Comparison of ENCODE assay signal across 22 cellular contexts in genomic region chr9:20815923-20816703, GRCh38.
"Had no signal": no experiment of that assay in that cellular context is flagged by ENCODE, and none has a peak within 500 bp of the region (broad histone marks: within the 10 kb centered on the region; RNA-seq: fewer than 3 reads in every experiment).

No MANE protein-coding gene starts in this region.

- H3K4me3 ChIP-seq: breast epithelium, colonic mucosa, dorsolateral prefrontal cortex, esophagus squamous epithelium, pancreas, psoas muscle, tibial artery had no signal

- H3K36me3 ChIP-seq: breast epithelium, colonic mucosa, esophagus squamous epithelium, pancreas had no signal

- H3K4me1 ChIP-seq: breast epithelium, colonic mucosa, pancreas, psoas muscle, tibial artery had no signal

- H3K27ac ChIP-seq: breast epithelium, colonic mucosa, dorsolateral prefrontal cortex, esophagus squamous epithelium, pancreas, psoas muscle, tibial artery had no signal

- H3K36me3 Mint-ChIP-seq: activated naive CD4-positive, alpha-beta T cell treated with anti-CD3 and anti-CD28 coated beads, Interleukin-2, amount 50 U/mL, for 72 hours had no signal

- H3K4me3 Mint-ChIP-seq: effector memory CD8-positive, alpha-beta T cell; nephron progenitor cell; stimulated activated naive CD8-positive, alpha-beta T cell treated with anti-CD3 and anti-CD28 coated beads, Interleukin-15, Interleukin-2, amounts not matched to agents 100 ng/mL and 50 ng/mL, for 24 hours; T-cell; T-helper 2 cell treated with Interferon-gamma antibody and Interleukin-4, amounts not matched to agents 5 μg/mL and 100 μg/mL, for 36 hours had no signal

- H3K27me3 Mint-ChIP-seq: effector memory CD8-positive, alpha-beta T cell; stimulated activated naive CD8-positive, alpha-beta T cell treated with anti-CD3 and anti-CD28 coated beads, Interleukin-15, Interleukin-2, amounts not matched to agents 100 ng/mL and 50 ng/mL, for 24 hours; T-cell had no signal

- H3K4me1 Mint-ChIP-seq: nephron progenitor cell, T-cell had no signal

- DNase-seq: activated gamma-delta T cell treated with Interleukin-2 at 50 U/mL for 16 hours; activated T-cell treated with anti-CD3 and anti-CD28 coated beads, Interleukin-2, amount 50 U/mL, for 1 hour; aorta; colonic mucosa; dorsolateral prefrontal cortex; effector memory CD8-positive, alpha-beta T cell; esophagus squamous epithelium; foreskin fibroblast; mammary epithelial cell; nephron progenitor cell; pancreas; psoas muscle; right cardiac atrium; stimulated activated CD4-positive, alpha-beta T cell treated with anti-CD3 and anti-CD28 coated beads, Interleukin-1b, Interleukin-23, amount 100 ng/mL, for 48 hours; T-cell; tibial artery had no signal

- H3K27me3 ChIP-seq: breast epithelium, colonic mucosa, dorsolateral prefrontal cortex, esophagus squamous epithelium, pancreas, tibial artery had no signal

- H3K9me3 ChIP-seq: breast epithelium, colonic mucosa, esophagus squamous epithelium, pancreas, psoas muscle, tibial artery had no signal

- H3K9me3 Mint-ChIP-seq: activated naive CD4-positive, alpha-beta T cell treated with anti-CD3 and anti-CD28 coated beads, Interleukin-2, amount 50 U/mL, for 72 hours; effector memory CD8-positive, alpha-beta T cell; T-cell; T-helper 2 cell treated with Interferon-gamma antibody and Interleukin-4, amounts not matched to agents 5 μg/mL and 100 μg/mL, for 36 hours had no signal

- ATAC-seq: activated naive CD4-positive, alpha-beta T cell treated with anti-CD3 and anti-CD28 coated beads, Interleukin-2, amount 50 U/mL, for 72 hours; effector memory CD8-positive, alpha-beta T cell; left lobe of liver; pancreas; psoas muscle; right cardiac atrium; T-cell had no signal

- H3K27ac Mint-ChIP-seq: activated naive CD4-positive, alpha-beta T cell treated with anti-CD3 and anti-CD28 coated beads, Interleukin-2, amount 50 U/mL, for 72 hours; nephron progenitor cell; stimulated activated naive CD8-positive, alpha-beta T cell treated with anti-CD3 and anti-CD28 coated beads, Interleukin-15, Interleukin-2, amounts not matched to agents 100 ng/mL and 50 ng/mL, for 24 hours; T-cell; T-helper 2 cell treated with Interferon-gamma antibody and Interleukin-4, amounts not matched to agents 5 μg/mL and 100 μg/mL, for 36 hours had no signal

- FAIRE-seq: keratinocyte, pancreas had no signal
